In the genomic region with DNA sequence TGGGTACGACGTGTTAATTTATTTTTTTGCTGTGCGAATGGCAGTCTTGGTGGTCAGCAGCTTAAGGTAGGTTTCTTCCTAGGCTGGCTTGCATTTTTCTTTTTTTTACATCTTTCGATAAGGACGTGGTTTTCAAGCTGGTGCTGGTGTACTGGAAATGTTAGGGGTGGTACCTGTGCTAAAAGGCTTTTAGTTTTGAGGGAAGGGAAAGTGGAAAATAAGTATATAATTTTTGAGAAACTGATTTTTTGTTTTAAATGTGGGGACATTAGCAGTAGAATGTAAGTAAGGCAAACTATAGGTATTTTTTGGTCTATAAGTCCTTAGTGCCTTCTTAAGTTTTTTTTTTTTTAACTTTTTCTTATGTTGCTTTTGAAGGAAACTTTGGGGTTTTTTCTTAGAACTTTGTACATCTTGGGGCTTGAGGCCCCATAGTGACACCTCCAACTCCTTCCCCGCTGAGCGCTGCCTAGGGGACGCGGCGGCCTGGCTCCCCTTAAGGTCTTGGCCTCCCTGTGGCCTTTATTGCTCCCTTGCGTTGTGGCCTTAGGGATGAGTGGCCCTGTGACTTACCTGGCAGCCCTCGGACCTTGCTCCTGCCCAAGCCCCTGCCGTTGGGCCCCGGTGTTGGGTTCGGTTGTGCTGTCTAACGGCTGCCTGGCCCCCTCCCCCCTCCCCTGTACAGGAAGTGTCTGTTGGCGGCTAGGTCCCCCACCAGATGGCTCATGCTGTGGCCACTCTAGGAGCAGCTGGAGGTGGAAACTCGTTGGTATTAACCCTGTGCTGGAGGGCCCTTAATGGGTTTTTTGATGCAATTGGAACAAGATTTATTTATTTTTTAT, we compare ENCODE assay signal across 1 cellular context.
TF ChIP-seq lines count a peak whose summit lies in the region.

No MANE protein-coding gene starts in this region.

TF ChIP-seq in K562, 482 proteins besides CTCF, POLR2A, EP300 and RAD21 (continued from another document and continues in another):
- TF ChIP-seq CUX1 (CRISPR knock-in tag; IDR thresholded peaks at IDR 0.05) (no peak), KLF10 (CRISPR knock-in tag; IDR thresholded peaks at IDR 0.05) (no peak), LEF1 (IDR thresholded peaks at IDR 0.05) (peak; percentile 62), ERF (CRISPR knock-in tag; IDR thresholded peaks at IDR 0.05) (peak; percentile 89; the same call in 1 of the 2 replicates), HEY1 (CRISPR knock-in tag; IDR thresholded peaks at IDR 0.05; ENCODE audit: borderline replicate concordance) (no peak), SUPT5H (IDR thresholded peaks at IDR 0.05) (peak; percentile 97), E4F1 (CRISPR knock-in tag; IDR thresholded peaks at IDR 0.05; ENCODE audit: borderline replicate concordance) (no peak), FOXA1 (IDR thresholded peaks at IDR 0.05; ENCODE audit: borderline replicate concordance) (no peak), DACH1 (IDR thresholded peaks at IDR 0.05; ENCODE audit: partially characterized antibody) (peak; percentile 69), ZBED1 (IDR thresholded peaks at IDR 0.05) (peak; percentile 84; the same call in 1 of the 2 replicates), ZNF444 (CRISPR knock-in tag; IDR thresholded peaks at IDR 0.05) (peak; percentile 84), DMBX1 (CRISPR knock-in tag; IDR thresholded peaks at IDR 0.05; ENCODE audit: borderline replicate concordance) (no peak), STAT5A (IDR thresholded peaks at IDR 0.05; ENCODE audit: borderline replicate concordance, low read length) (peak; percentile 62; the same call in 1 of the 2 replicates), TFE3 (CRISPR knock-in tag; IDR thresholded peaks at IDR 0.05) (no peak), ZNF445 (CRISPR knock-in tag; IDR thresholded peaks at IDR 0.05; ENCODE audit: low read depth) (peak; percentile 53; the same call in 1 of the 2 replicates), PPARD (CRISPR knock-in tag; IDR thresholded peaks at IDR 0.05) (no peak), ZNF253 (CRISPR knock-in tag; conservative IDR thresholded peaks at IDR 0.05) (no peak), SMARCA4 (IDR thresholded peaks at IDR 0.05) (peak; percentile 38; the same call in 1 of the 2 replicates), SIX5 (IDR thresholded peaks at IDR 0.05; ENCODE audit: borderline replicate concordance in 1 of 2, insufficient read depth in 1 of 2, low read depth in 1 of 2, low read length in 2 of 2) (no peak; a peak in 1 of 4 replicates), PHF20 (IDR thresholded peaks at IDR 0.05; ENCODE audit: partially characterized antibody) (peak; percentile 95), MTA1 (IDR thresholded peaks at IDR 0.05; ENCODE audit: borderline replicate concordance) (peak; percentile 18; the same call in 1 of the 2 replicates), AFF1 (IDR thresholded peaks at IDR 0.05; ENCODE audit: low read depth in 1 of 2, partially characterized antibody in 2 of 2) (peak in 1 of 2 experiments; percentile 70), ZNF347 (CRISPR knock-in tag; IDR thresholded peaks at IDR 0.05; ENCODE audit: low read depth) (no peak), NONO (IDR thresholded peaks at IDR 0.05; ENCODE audit: low read depth in 2 of 2, low read length in 1 of 2) (no peak), MEIS2 (IDR thresholded peaks at IDR 0.05; ENCODE audit: partially characterized antibody) (no peak), PRPF4 (IDR thresholded peaks at IDR 0.05; ENCODE audit: insufficient read depth, low read depth, low read length, poor library complexity, severe bottlenecking) (no peak), KAT7 (CRISPR knock-in tag; IDR thresholded peaks at IDR 0.05; ENCODE audit: borderline replicate concordance) (no peak), RBFOX2 (IDR thresholded peaks at IDR 0.05; ENCODE audit: low read depth, low read length) (peak; percentile 93), SMAD2 (IDR thresholded peaks at IDR 0.05; ENCODE audit: low read depth, low read length) (no peak), ETV1 (tag; conservative IDR thresholded peaks at IDR 0.05; ENCODE audit: low read depth) (peak; percentile 93), TEAD2 (tag; IDR thresholded peaks at IDR 0.05) (no peak)
- TF ChIP-seq, protein P1, sequence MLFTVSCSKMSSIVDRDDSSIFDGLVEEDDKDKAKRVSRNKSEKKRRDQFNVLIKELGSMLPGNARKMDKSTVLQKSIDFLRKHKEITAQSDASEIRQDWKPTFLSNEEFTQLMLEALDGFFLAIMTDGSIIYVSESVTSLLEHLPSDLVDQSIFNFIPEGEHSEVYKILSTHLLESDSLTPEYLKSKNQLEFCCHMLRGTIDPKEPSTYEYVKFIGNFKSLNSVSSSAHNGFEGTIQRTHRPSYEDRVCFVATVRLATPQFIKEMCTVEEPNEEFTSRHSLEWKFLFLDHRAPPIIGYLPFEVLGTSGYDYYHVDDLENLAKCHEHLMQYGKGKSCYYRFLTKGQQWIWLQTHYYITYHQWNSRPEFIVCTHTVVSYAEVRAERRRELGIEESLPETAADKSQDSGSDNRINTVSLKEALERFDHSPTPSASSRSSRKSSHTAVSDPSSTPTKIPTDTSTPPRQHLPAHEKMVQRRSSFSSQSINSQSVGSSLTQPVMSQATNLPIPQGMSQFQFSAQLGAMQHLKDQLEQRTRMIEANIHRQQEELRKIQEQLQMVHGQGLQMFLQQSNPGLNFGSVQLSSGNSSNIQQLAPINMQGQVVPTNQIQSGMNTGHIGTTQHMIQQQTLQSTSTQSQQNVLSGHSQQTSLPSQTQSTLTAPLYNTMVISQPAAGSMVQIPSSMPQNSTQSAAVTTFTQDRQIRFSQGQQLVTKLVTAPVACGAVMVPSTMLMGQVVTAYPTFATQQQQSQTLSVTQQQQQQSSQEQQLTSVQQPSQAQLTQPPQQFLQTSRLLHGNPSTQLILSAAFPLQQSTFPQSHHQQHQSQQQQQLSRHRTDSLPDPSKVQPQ (CRISPR knock-in tag; IDR thresholded peaks at IDR 0.05; ENCODE audit: borderline replicate concordance), result no peak
- TF ChIP-seq, protein P2, sequence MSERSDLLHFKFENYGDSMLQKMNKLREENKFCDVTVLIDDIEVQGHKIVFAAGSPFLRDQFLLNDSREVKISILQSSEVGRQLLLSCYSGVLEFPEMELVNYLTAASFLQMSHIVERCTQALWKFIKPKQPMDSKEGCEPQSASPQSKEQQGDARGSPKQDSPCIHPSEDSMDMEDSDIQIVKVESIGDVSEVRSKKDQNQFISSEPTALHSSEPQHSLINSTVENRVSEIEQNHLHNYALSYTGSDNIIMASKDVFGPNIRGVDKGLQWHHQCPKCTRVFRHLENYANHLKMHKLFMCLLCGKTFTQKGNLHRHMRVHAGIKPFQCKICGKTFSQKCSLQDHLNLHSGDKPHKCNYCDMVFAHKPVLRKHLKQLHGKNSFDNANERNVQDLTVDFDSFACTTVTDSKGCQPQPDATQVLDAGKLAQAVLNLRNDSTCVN (CRISPR knock-in tag; IDR thresholded peaks at IDR 0.05), result 0 out of 2 replicates have a peak, but pooled peaks have one; percentile 10
- TF ChIP-seq, protein P3, sequence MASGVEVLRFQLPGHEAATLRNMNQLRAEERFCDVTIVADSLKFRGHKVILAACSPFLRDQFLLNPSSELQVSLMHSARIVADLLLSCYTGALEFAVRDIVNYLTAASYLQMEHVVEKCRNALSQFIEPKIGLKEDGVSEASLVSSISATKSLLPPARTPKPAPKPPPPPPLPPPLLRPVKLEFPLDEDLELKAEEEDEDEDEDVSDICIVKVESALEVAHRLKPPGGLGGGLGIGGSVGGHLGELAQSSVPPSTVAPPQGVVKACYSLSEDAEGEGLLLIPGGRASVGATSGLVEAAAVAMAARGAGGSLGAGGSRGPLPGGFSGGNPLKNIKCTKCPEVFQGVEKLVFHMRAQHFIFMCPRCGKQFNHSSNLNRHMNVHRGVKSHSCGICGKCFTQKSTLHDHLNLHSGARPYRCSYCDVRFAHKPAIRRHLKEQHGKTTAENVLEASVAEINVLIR (CRISPR knock-in tag; IDR thresholded peaks at IDR 0.05), result no peak
- TF ChIP-seq, protein P4, sequence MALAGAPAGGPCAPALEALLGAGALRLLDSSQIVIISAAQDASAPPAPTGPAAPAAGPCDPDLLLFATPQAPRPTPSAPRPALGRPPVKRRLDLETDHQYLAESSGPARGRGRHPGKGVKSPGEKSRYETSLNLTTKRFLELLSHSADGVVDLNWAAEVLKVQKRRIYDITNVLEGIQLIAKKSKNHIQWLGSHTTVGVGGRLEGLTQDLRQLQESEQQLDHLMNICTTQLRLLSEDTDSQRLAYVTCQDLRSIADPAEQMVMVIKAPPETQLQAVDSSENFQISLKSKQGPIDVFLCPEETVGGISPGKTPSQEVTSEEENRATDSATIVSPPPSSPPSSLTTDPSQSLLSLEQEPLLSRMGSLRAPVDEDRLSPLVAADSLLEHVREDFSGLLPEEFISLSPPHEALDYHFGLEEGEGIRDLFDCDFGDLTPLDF (CRISPR knock-in tag; IDR thresholded peaks at IDR 0.05), result no peak
